ENCODE assay signal across 10 cellular contexts in the genomic region with DNA sequence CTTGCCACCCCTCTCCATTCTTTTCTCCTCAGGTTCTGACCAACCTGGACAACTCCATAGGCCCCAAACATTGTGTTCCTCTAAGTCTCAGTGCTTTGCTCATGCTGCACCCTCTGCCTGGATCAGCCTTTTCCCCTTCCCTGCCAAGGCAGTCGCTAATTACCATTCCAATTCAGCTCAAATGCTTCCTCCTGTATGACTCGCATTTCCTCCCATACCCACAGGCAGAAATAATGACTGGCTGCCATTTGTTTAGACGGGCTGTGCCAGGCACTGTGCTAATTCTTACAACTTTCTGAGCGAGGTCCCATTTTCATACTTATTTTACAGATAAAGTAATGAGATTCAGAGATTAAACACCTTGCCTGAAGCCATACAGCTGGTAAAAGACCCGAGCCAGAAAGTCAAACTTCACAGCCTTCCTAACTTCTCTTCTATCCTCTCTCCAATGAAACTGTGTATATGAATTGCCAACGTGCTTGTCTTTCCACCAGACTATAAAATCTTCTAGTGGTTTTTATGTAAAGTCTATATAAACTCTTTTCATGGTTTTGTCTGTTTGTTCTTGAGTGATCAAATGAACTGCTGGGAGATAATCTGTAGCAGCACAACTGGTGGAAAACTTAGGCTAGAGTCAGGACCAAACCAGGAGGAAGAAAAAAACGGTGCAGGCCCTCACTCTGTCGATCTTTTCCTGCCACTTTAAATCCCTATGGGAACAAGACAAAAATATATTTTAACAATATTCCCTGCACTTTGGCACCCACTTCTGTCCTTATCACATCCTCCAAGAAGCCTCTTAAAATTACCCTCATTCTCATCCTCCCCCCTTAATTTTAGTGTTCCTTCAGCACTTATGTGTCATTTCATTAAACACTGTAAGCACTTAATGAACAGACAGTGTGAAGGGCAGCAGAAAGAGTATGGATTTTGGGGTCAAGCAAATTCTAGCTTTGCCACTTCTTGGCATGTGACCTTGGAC. TPM values are rescaled to one million over a fixed set of nuclear protein-coding genes. Genes with fewer than 3 reads are reported as not detected.
DNase-seq lines count a peak whose midpoint lies in the region; ATAC-seq, FAIRE-seq and TF ChIP-seq lines count a peak whose summit lies in the region.
"Had no signal": no experiment of that assay in that cellular context is flagged by ENCODE, and none has a peak within 500 bp of the region (broad histone marks: within the 10 kb centered on the region; RNA-seq: fewer than 3 reads in every experiment).

No MANE protein-coding gene starts in this region.

- ATAC-seq in activated CD8-positive, alpha-beta T cell treated with anti-CD3 and anti-CD28 coated beads, Interleukin-2, amount 10 ng/mL, durations not matched to agents 7 days and 5 days, result no peak
- no peak for ATAC-seq in GM18519 (IDR thresholded peaks at IDR 0.05; ENCODE audit: low FRiP score, unreplicated experiment)
- ATAC-seq in stimulated activated effector memory CD8-positive, alpha-beta T cell treated with anti-CD3 and anti-CD28 coated beads, Interleukin-12 subunit alpha, Interleukin-12 subunit beta, amount 100 ng/mL, for 72 hours, result no peak

- H3K36me3 ChIP-seq in keratinocyte (ENCODE audit: control insufficient read depth in 2 of 2, extremely low read depth in 1 of 2, insufficient read depth in 2 of 2, low read length in 2 of 2), result no peaks in the 10 kb centered on the region
- H3K36me3 ChIP-seq in transverse colon, result no peaks in the 10 kb centered on the region

- no peak for TF ChIP-seq EP300 in transverse colon (IDR thresholded peaks at IDR 0.05; ENCODE audit: low read depth)

- POLR2A ChIA-PET in activated CD8-positive, alpha-beta T cell treated with anti-CD3 and anti-CD28 coated beads, Interleukin-2, amount 10 ng/mL, durations not matched to agents 7 days and 5 days (lab: Charles Lee), result no interaction called here

- H3K4me3 ChIP-seq in keratinocyte (ENCODE audit: control insufficient read depth in 2 of 3, extremely low read depth in 1 of 3, insufficient read depth in 2 of 3, low read depth in 1 of 3, low read length in 3 of 3), result no peak overlapping the region
- no peak overlapping the region for H3K4me3 ChIP-seq in transverse colon

- H3K27me3 Mint-ChIP-seq in activated CD8-positive, alpha-beta T cell treated with anti-CD3 and anti-CD28 coated beads, Interleukin-2, amount 10 ng/mL, durations not matched to agents 7 days and 5 days (ENCODE audit: low read depth), result peaks cover 7% of the 10 kb centered on the region

- in situ Hi-C loops in transverse colon (cut with MboI; ENCODE audit: low pct_ligation_motif_present in 1 of 4, low pct_unique_long_range_greater_than_20kb in 1 of 4, low sequenced_read_pairs in 3 of 4), result no loop called here

- H3K27me3 ChIP-seq in keratinocyte (ENCODE audit: control insufficient read depth, extremely low read depth, insufficient read depth, low read length), result no peaks in the 10 kb centered on the region
- H3K27me3 ChIP-seq in transverse colon, result peaks cover 8% of the 10 kb centered on the region

- FAIRE-seq in keratinocyte (lab: Jason Lieb, UNC), result no peak

- no peak overlapping the region for H3K4me2 ChIP-seq in keratinocyte (ENCODE audit: control insufficient read depth, extremely low read depth, insufficient read depth, low read depth, low read length)

- CTCF ChIA-PET in activated CD8-positive, alpha-beta T cell treated with anti-CD3 and anti-CD28 coated beads, Interleukin-2, amount 10 ng/mL, durations not matched to agents 7 days and 5 days (lab: Charles Lee), result no interaction called here

- no peaks in the 10 kb centered on the region for H3K79me2 ChIP-seq in keratinocyte (ENCODE audit: control insufficient read depth, insufficient read depth, low read length)

- 33% methylated on average over 8 of the region's 8 CpGs for WGBS in transverse colon (ENCODE audit: low coverage in 1 of 2), 2 donors

- TF ChIP-seq CTCF in keratinocyte (optimal IDR thresholded peaks at IDR 0.05 in 1 of 3, IDR thresholded peaks at IDR 0.05 in 1 of 3, conservative IDR thresholded peaks at IDR 0.05 in 1 of 3; ENCODE audit: extremely low read depth in 1 of 3, insufficient read depth in 2 of 3, low read length in 3 of 3), result no peak
- no peak for TF ChIP-seq CTCF in transverse colon (IDR thresholded peaks at IDR 0.05)

- H3K27ac Mint-ChIP-seq in activated CD8-positive, alpha-beta T cell treated with anti-CD3 and anti-CD28 coated beads, Interleukin-2, amount 10 ng/mL, durations not matched to agents 7 days and 5 days, result no peak overlapping the region
- no peak overlapping the region for H3K27ac Mint-ChIP-seq in stimulated activated effector memory CD8-positive, alpha-beta T cell treated with anti-CD3 and anti-CD28 coated beads, Interleukin-12 subunit alpha, Interleukin-12 subunit beta, amount 100 ng/mL, for 72 hours
- H3K27ac Mint-ChIP-seq: natural killer cell treated with Interleukin-12 subunit alpha and Interleukin-12 subunit beta and Interleukin-15 and Interleukin-18, amount 100 ng/mL, for 72 hours had no signal

- peaks cover 17% of the 10 kb centered on the region for H3K4me1 Mint-ChIP-seq in activated CD8-positive, alpha-beta T cell treated with anti-CD3 and anti-CD28 coated beads, Interleukin-2, amount 10 ng/mL, durations not matched to agents 7 days and 5 days (ENCODE audit: low read depth)
- H3K4me1 Mint-ChIP-seq in stimulated activated effector memory CD8-positive, alpha-beta T cell treated with anti-CD3 and anti-CD28 coated beads, Interleukin-12 subunit alpha, Interleukin-12 subunit beta, amount 100 ng/mL, for 72 hours, result peaks cover 6% of the 10 kb centered on the region

- H3K4me3 Mint-ChIP-seq in activated CD8-positive, alpha-beta T cell treated with anti-CD3 and anti-CD28 coated beads, Interleukin-2, amount 10 ng/mL, durations not matched to agents 7 days and 5 days, result no peak overlapping the region
- H3K4me3 Mint-ChIP-seq in stimulated activated effector memory CD8-positive, alpha-beta T cell treated with anti-CD3 and anti-CD28 coated beads, Interleukin-12 subunit alpha, Interleukin-12 subunit beta, amount 100 ng/mL, for 72 hours, result no peak overlapping the region
- H3K4me3 Mint-ChIP-seq: natural killer cell treated with Interleukin-12 subunit alpha and Interleukin-12 subunit beta and Interleukin-15 and Interleukin-18, amount 100 ng/mL, for 72 hours had no signal

- H3K9ac ChIP-seq in keratinocyte (ENCODE audit: control insufficient read depth, extremely low read depth, insufficient read depth, low read length), result no peak overlapping the region

- intact Hi-C loops in transverse colon (cut with DNase I; ENCODE audit: low total_unique reads), result no loop called here

- dilution Hi-C loops in keratinocyte (cut with MboI; ENCODE audit: extremely low pct_ligation_motif_present, low sequenced_read_pairs), result no loop called here

- H3K9me1 ChIP-seq in keratinocyte (ENCODE audit: control insufficient read depth, extremely low read depth, insufficient read depth, low read length), result no peaks in the 10 kb centered on the region

- TF ChIP-seq POLR2A in transverse colon (IDR thresholded peaks at IDR 0.05), result no peak

- peak overlapping the region; percentile 15 for H2AFZ ChIP-seq in keratinocyte (ENCODE audit: control insufficient read depth, low read length)

- no peaks in the 10 kb centered on the region for H3K9me3 Mint-ChIP-seq in activated CD8-positive, alpha-beta T cell treated with anti-CD3 and anti-CD28 coated beads, Interleukin-2, amount 10 ng/mL, durations not matched to agents 7 days and 5 days (ENCODE audit: insufficient read depth)
- H3K9me3 Mint-ChIP-seq in stimulated activated effector memory CD8-positive, alpha-beta T cell treated with anti-CD3 and anti-CD28 coated beads, Interleukin-12 subunit alpha, Interleukin-12 subunit beta, amount 100 ng/mL, for 72 hours, result no peaks in the 10 kb centered on the region
- H3K9me3 Mint-ChIP-seq: natural killer cell treated with Interleukin-12 subunit alpha and Interleukin-12 subunit beta and Interleukin-15 and Interleukin-18, amount 100 ng/mL, for 72 hours had no signal

- no peaks in the 10 kb centered on the region for H3K9me3 ChIP-seq in keratinocyte (ENCODE audit: control insufficient read depth, low read depth, low read length)
- no peaks in the 10 kb centered on the region for H3K9me3 ChIP-seq in transverse colon

- H3K36me3 Mint-ChIP-seq in activated CD8-positive, alpha-beta T cell treated with anti-CD3 and anti-CD28 coated beads, Interleukin-2, amount 10 ng/mL, durations not matched to agents 7 days and 5 days (ENCODE audit: low read depth), result no peaks in the 10 kb centered on the region
- no peaks in the 10 kb centered on the region for H3K36me3 Mint-ChIP-seq in stimulated activated effector memory CD8-positive, alpha-beta T cell treated with anti-CD3 and anti-CD28 coated beads, Interleukin-12 subunit alpha, Interleukin-12 subunit beta, amount 100 ng/mL, for 72 hours
- H3K36me3 Mint-ChIP-seq: natural killer cell treated with Interleukin-12 subunit alpha and Interleukin-12 subunit beta and Interleukin-15 and Interleukin-18, amount 100 ng/mL, for 72 hours had no signal

- DNase-seq in GDM1 (lab: John Stamatoyannopoulos, UW) (peak; percentile 32), MV-4-11 (lab: John Stamatoyannopoulos, UW) (peak; percentile 5), UCSD-AML1 (lab: John Stamatoyannopoulos, UW; ENCODE audit: unreplicated experiment) (peak; percentile 20), keratinocyte (ENCODE audit: low read depth, low spot score) (no peak), transverse colon (no peak)
- no peak for DNase-seq in activated CD8-positive, alpha-beta T cell treated with anti-CD3 and anti-CD28 coated beads, Interleukin-2, amount 10 ng/mL, durations not matched to agents 7 days and 5 days
- no peak for DNase-seq in stimulated activated effector memory CD8-positive, alpha-beta T cell treated with anti-CD3 and anti-CD28 coated beads, Interleukin-12 subunit alpha, Interleukin-12 subunit beta, amount 100 ng/mL, for 72 hours (ENCODE audit: low spot score in 2 of 2)
- DNase-seq: activated CD4-positive, alpha-beta T cell treated with anti-CD3 and anti-CD28 coated beads for 48 hours had no signal

- H3K27ac ChIP-seq in keratinocyte (ENCODE audit: control insufficient read depth, insufficient read depth, low read length), result no peak overlapping the region
- peak overlapping the region in 2 of 4 donors; percentile 21 to 41 for H3K27ac ChIP-seq in transverse colon

- H3K4me1 ChIP-seq in keratinocyte (ENCODE audit: control insufficient read depth, extremely low read depth, insufficient read depth, low read length) (no peaks in the 10 kb centered on the region), transverse colon (peaks cover 0 to 7% (median 2%) of the 10 kb centered on the region in 4 donors)

- H4K20me1 ChIP-seq in keratinocyte (ENCODE audit: control insufficient read depth, extremely low read depth, insufficient read depth, low read length), result no peaks in the 10 kb centered on the region

RNA-seq across cellular contexts. Expression of gene RAB3B, which starts 33.7 kb away (rescaled TPM):
- polyA plus RNA-seq in keratinocyte, result 1.2 to 4.7 TPM (median 2.6 TPM) in 3 replicates
- polyA plus RNA-seq in keratinocyte (2011; ENCODE audit: low read depth), result 0.64 TPM
- 2.2 and 3.3 TPM in 2 replicates for polyA plus RNA-seq in keratinocyte (2011; cell fraction: cytosol; rRNA removed)
- polyA plus RNA-seq in keratinocyte (2011; cell fraction: nucleus; rRNA removed), result 2.4 and 2.6 TPM in 2 replicates
- 0.54 and 5.9 TPM in 2 replicates for polyA plus RNA-seq in keratinocyte (2012; ENCODE audit: low replicate concordance)
- 2.9 to 8.0 TPM (median 7.9 TPM) in 3 replicates for polyA minus RNA-seq in keratinocyte
- polyA minus RNA-seq in keratinocyte (2011; cell fraction: cytosol; rRNA and poly(A)+ RNA removed), result 3.6 TPM
- 2.5 and 5.1 TPM in 2 replicates for polyA minus RNA-seq in keratinocyte (2011; cell fraction: nucleus; rRNA and poly(A)+ RNA removed)
- total RNA-seq in activated CD8-positive, alpha-beta T cell treated with anti-CD3 and anti-CD28 coated beads, Interleukin-2, amount 10 ng/mL, durations not matched to agents 7 days and 5 days, result under 1 TPM; 0.08 TPM
- total RNA-seq in transverse colon, result 1 to 10 TPM; 1.8 to 4.5 (median 3.4) TPM

Comparison
In these comparisons a context has a peak if more than half of its experiments do, and no peak if none do; other contexts are left out.
1. DNase-seq: peak in GDM1 (single experiment), MV-4-11 (single experiment) and UCSD-AML1 (single experiment); none in keratinocyte (single experiment), activated CD8-positive, alpha-beta T cell treated with anti-CD3 and anti-CD28 coated beads, Interleukin-2, amount 10 ng/mL, durations not matched to agents 7 days and 5 days (single experiment), transverse colon (single experiment) and stimulated activated effector memory CD8-positive, alpha-beta T cell treated with anti-CD3 and anti-CD28 coated beads, Interleukin-12 subunit alpha, Interleukin-12 subunit beta, amount 100 ng/mL, for 72 hours (0 of 2).